ENCODE assay signal across 9 cellular contexts in the genomic region with DNA sequence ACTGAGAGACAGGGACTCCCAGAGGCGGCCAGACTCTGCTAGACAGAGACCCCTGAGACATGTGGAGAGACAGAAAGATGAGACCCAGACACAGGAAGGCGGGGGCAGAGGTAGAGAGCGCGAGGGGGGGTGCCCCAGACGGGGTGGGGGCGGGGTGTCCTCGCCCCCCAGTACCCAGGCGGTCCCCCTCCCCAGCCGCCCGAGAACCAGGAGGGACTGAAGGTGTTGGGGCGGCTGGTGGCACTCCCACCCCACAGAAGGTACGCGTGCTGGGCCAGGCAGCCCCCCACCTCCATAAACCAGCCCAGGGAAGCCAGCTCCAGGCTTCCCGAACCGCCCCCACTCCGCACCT. TPM values are rescaled to one million over a fixed set of nuclear protein-coding genes. Genes with fewer than 3 reads are reported as not detected.
DNase-seq lines count a peak whose midpoint lies in the region; ATAC-seq and TF ChIP-seq lines count a peak whose summit lies in the region.
"Had no signal": no experiment of that assay in that cellular context is flagged by ENCODE, and none has a peak within 500 bp of the region (broad histone marks: within the 10 kb centered on the region; RNA-seq: fewer than 3 reads in every experiment).

No MANE protein-coding gene starts in this region.

- H3K36me3 Mint-ChIP-seq in activated T-cell treated with anti-CD3 and anti-CD28 coated beads, Interleukin-2, amount 50 U/mL, for 72 hours (ENCODE audit: insufficient read depth in 2 of 2): no peaks in the 10 kb centered on the region
- H3K36me3 Mint-ChIP-seq in central memory CD8-positive, alpha-beta T cell (ENCODE audit: insufficient read depth): peaks cover 4% of the 10 kb centered on the region

- TF ChIP-seq POLR2A in transverse colon (IDR thresholded peaks at IDR 0.05): no peak

- H3K27me3 ChIP-seq in muscle layer of duodenum (ENCODE audit: low read depth, low read length): peaks cover 5% of the 10 kb centered on the region
- peaks cover 60% of the 10 kb centered on the region for H3K27me3 ChIP-seq in transverse colon

- ATAC-seq in activated T-cell treated with anti-CD3 and anti-CD28 coated beads, Interleukin-2, amount 50 U/mL, for 72 hours (replicated peaks in 1 of 2): no peak
- ATAC-seq in central memory CD8-positive, alpha-beta T cell (replicated peaks; ENCODE audit: extremely low read depth, poor library complexity, severe bottlenecking): no peak

- H3K9me3 Mint-ChIP-seq in activated T-cell treated with anti-CD3 and anti-CD28 coated beads, Interleukin-2, amount 50 U/mL, for 72 hours: no peaks in the 10 kb centered on the region
- H3K9me3 Mint-ChIP-seq in central memory CD8-positive, alpha-beta T cell: no peaks in the 10 kb centered on the region

- no peaks in the 10 kb centered on the region for H3K9me3 ChIP-seq in muscle layer of duodenum (ENCODE audit: control insufficient read depth in 1 of 2, low read length in 2 of 2)
- H3K9me3 ChIP-seq in transverse colon: no peaks in the 10 kb centered on the region

- H3K36me3 ChIP-seq in muscle layer of duodenum (ENCODE audit: control insufficient read depth in 1 of 2, insufficient read depth in 2 of 2, low read length in 2 of 2) (no peaks in the 10 kb centered on the region), transverse colon (no peaks in the 10 kb centered on the region)

- TF ChIP-seq EP300 in transverse colon (IDR thresholded peaks at IDR 0.05; ENCODE audit: low read depth): no peak

- DNase-seq in activated T-cell treated with anti-CD3 and anti-CD28 coated beads, Interleukin-2, amount 50 U/mL, for 72 hours: no peak
- DNase-seq in activated T-cell treated with anti-CD3 and anti-CD28 coated beads, Interleukin-2, amount 50 U/mL, for 48 hours: no peak
- no peak for DNase-seq in central memory CD8-positive, alpha-beta T cell (ENCODE audit: low spot score in 2 of 2)
- no peak for DNase-seq in transverse colon
- DNase-seq in activated naive CD4-positive, alpha-beta T cell treated with anti-CD3 and anti-CD28 coated beads, Interleukin-2, amount 50 U/mL, for 16 hours: no peak
- no peak for DNase-seq in activated effector memory CD4-positive, alpha-beta T cell treated with anti-CD3 and anti-CD28 coated beads, Interleukin-2, amount 50 U/mL, for 16 hours
- no peak for DNase-seq in stimulated activated naive CD4-positive, alpha-beta T cell treated with Interleukin-2 at 50 U/mL for 16 hours (lab: John Stamatoyannopoulos, UW)

- H3K4me1 Mint-ChIP-seq in activated T-cell treated with anti-CD3 and anti-CD28 coated beads, Interleukin-2, amount 50 U/mL, for 72 hours (ENCODE audit: low read depth): peaks cover 15% of the 10 kb centered on the region
- H3K4me1 Mint-ChIP-seq in central memory CD8-positive, alpha-beta T cell: peaks cover 17% of the 10 kb centered on the region

- H3K27ac Mint-ChIP-seq in activated T-cell treated with anti-CD3 and anti-CD28 coated beads, Interleukin-2, amount 50 U/mL, for 72 hours: no peak overlapping the region
- H3K27ac Mint-ChIP-seq in central memory CD8-positive, alpha-beta T cell (ENCODE audit: low read depth): peak overlapping the region; percentile 79

- WGBS in transverse colon (ENCODE audit: low coverage in 1 of 2), 2 donors: 4% methylated on average over 14 of the region's 16 CpGs; no CpG with 5 or more reads in 1 of the 2 donors

- peaks cover 0 to 18% of the 10 kb centered on the region in 2 donors for H3K4me1 ChIP-seq in muscle layer of duodenum (ENCODE audit: control insufficient read depth in 1 of 2, insufficient read depth in 2 of 2, low read length in 2 of 2)
- peaks cover 0 to 17% (median 7%) of the 10 kb centered on the region in 4 donors for H3K4me1 ChIP-seq in transverse colon

- H3K27me3 Mint-ChIP-seq in activated T-cell treated with anti-CD3 and anti-CD28 coated beads, Interleukin-2, amount 50 U/mL, for 72 hours (ENCODE audit: low read depth): peaks cover 50% of the 10 kb centered on the region
- peaks cover 71% of the 10 kb centered on the region for H3K27me3 Mint-ChIP-seq in central memory CD8-positive, alpha-beta T cell

- H3K4me3 ChIP-seq in muscle layer of duodenum (ENCODE audit: low read depth in 1 of 2, low read length in 2 of 2): peak overlapping the region; percentile 26 to 68
- peak overlapping the region; percentile 20 to 47 (median 22) for H3K4me3 ChIP-seq in transverse colon

- peak overlapping the region; percentile 31 to 70 for H3K4me3 Mint-ChIP-seq in activated T-cell treated with anti-CD3 and anti-CD28 coated beads, Interleukin-2, amount 50 U/mL, for 72 hours
- H3K4me3 Mint-ChIP-seq in central memory CD8-positive, alpha-beta T cell: peak overlapping the region; percentile 11

- no peak overlapping the region for H3K27ac ChIP-seq in muscle layer of duodenum (ENCODE audit: low read length)
- H3K27ac ChIP-seq in transverse colon: peak overlapping the region; percentile 20 to 72 (median 55)

- intact Hi-C loops in transverse colon (cut with DNase I; ENCODE audit: low total_unique reads): no loop called here

- no peak for TF ChIP-seq CTCF in transverse colon (IDR thresholded peaks at IDR 0.05)

- in situ Hi-C loops in transverse colon (cut with MboI; ENCODE audit: low pct_ligation_motif_present in 1 of 4, low pct_unique_long_range_greater_than_20kb in 1 of 4, low sequenced_read_pairs in 3 of 4): no loop called here

RNA-seq across cellular contexts. Expression of gene SLC8A2, which starts 0.3 kb away (rescaled TPM):
- under 1 TPM; 0.17 to 0.97 TPM for total RNA-seq in activated T-cell treated with anti-CD3 and anti-CD28 coated beads, Interleukin-2, amount 50 U/mL, for 72 hours
- total RNA-seq in transverse colon: 10 to 100 TPM in 2 of 4 donors, 1 to 10 TPM in 1, under 1 TPM in 1; 0.82 to 36.4 (median 9.6) TPM
- total RNA-seq: lung microvascular endothelial cell had no signal

RNA-seq across cellular contexts. Expression of gene KPTN, which starts 12.7 kb away (rescaled TPM):
- 10 to 100 TPM in 1 of 2 donors, 1 to 10 TPM in 1; 7.2 to 10.5 TPM for total RNA-seq in activated T-cell treated with anti-CD3 and anti-CD28 coated beads, Interleukin-2, amount 50 U/mL, for 72 hours
- 1 to 10 TPM in 3 of 4 donors, not detected in 1; 2.2 to 5.7 (median 3.3) TPM for total RNA-seq in transverse colon

RNA-seq across cellular contexts. Expression of gene NAPA, which starts 43.5 kb away (rescaled TPM):
- total RNA-seq in activated T-cell treated with anti-CD3 and anti-CD28 coated beads, Interleukin-2, amount 50 U/mL, for 72 hours: 10 to 100 TPM; 64.4 to 71.5 TPM
- total RNA-seq in transverse colon: 100 to 1,000 TPM in 3 of 4 donors, 10 to 100 TPM in 1; 94.8 to 138 (median 114) TPM

RNA-seq across cellular contexts. Expression of gene MEIS3, which starts 52.0 kb away (rescaled TPM):
- under 1 TPM; 0.23 to 0.26 TPM for total RNA-seq in activated T-cell treated with anti-CD3 and anti-CD28 coated beads, Interleukin-2, amount 50 U/mL, for 72 hours
- total RNA-seq in transverse colon: 10 to 100 TPM in 1 of 4 donors, 1 to 10 TPM in 2, not detected in 1; 2.3 to 56.5 (median 7.1) TPM
